In the genomic region with DNA sequence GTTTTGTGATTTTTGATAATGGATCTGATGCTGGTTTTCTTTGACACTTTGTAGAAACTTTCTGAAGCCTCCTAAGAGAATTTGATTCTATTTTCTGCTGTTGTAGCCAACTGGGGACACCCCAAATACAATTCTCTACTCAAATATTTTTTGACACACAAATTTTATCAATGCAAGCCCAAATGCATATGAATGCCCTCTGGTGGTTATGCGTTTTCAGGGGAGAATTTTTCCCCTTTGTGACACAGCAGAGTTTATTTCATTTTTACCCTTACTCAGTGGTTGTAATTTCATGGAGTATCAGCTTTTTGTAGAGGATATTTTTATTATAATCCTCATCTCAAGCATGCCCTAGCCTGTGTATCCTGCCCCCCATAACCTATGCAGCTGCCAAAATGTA, we compare ENCODE assay signal across 14 cellular contexts. TPM values are rescaled to one million over a fixed set of nuclear protein-coding genes. Genes with fewer than 3 reads are reported as not detected.
DNase-seq lines count a peak whose midpoint lies in the region; TF ChIP-seq lines count a peak whose summit lies in the region.
"Had no signal": no experiment of that assay in that cellular context is flagged by ENCODE, and none has a peak within 500 bp of the region (broad histone marks: within the 10 kb centered on the region; RNA-seq: fewer than 3 reads in every experiment).

No MANE protein-coding gene starts in this region.

- H3K27ac Mint-ChIP-seq in CD8-positive, alpha-beta memory T cell = no peak overlapping the region
- H3K27ac Mint-ChIP-seq: activated naive CD4-positive, alpha-beta T cell treated with anti-CD3 and anti-CD28 coated beads, Interleukin-2, amount 50 U/mL, for 24 hours had no signal

- CTCF ChIA-PET in A673 (lab: Charles Lee) (no interaction called here), PC-9 (lab: Charles Lee) (no interaction called here)
- CTCF ChIA-PET in CD8-positive, alpha-beta memory T cell (lab: Charles Lee) = interaction anchor here (1.1 kb wide), 1 partner anchor 24 kb away, joined by 3 read pairs; no protein-coding TSS in a partner anchor

- no peaks in the 10 kb centered on the region for H3K36me3 ChIP-seq in A673 (ENCODE audit: insufficient read depth, low read length, poor library complexity, severe bottlenecking)
- H3K36me3 ChIP-seq in PC-9 (ENCODE audit: low read depth) = no peaks in the 10 kb centered on the region
- no peaks in the 10 kb centered on the region for H3K36me3 ChIP-seq in CD8-positive, alpha-beta memory T cell (ENCODE audit: insufficient read depth, low read length)

- BruUV-seq in A673 (replicated peaks; lab: Mats Ljungman, UMichigan) (no TSS peak), PC-9 (replicated peaks; lab: Mats Ljungman, UMichigan) (no TSS peak)

- H3K4me3 Mint-ChIP-seq in CD8-positive, alpha-beta memory T cell = no peak overlapping the region
- H3K4me3 Mint-ChIP-seq: activated naive CD4-positive, alpha-beta T cell treated with anti-CD3 and anti-CD28 coated beads, Interleukin-2, amount 50 U/mL, for 24 hours had no signal

- H3K4me2 ChIP-seq in PC-9 = no peak overlapping the region

- H3F3A ChIP-seq in PC-9 (ENCODE audit: insufficient read depth, low read depth) = peaks cover 2% of the 10 kb centered on the region; the same call in 1 of the 2 replicates

- H3K4me3 ChIP-seq in A673 (ENCODE audit: low read depth, low read length, poor library complexity, severe bottlenecking) (no peak overlapping the region), PC-9 (no peak overlapping the region)
- H3K4me3 ChIP-seq in CD8-positive, alpha-beta memory T cell (ENCODE audit: low read length) = no peak overlapping the region
- H3K4me3 ChIP-seq: testis had no signal

- no peaks in the 10 kb centered on the region for H3K4me1 Mint-ChIP-seq in CD8-positive, alpha-beta memory T cell
- H3K4me1 Mint-ChIP-seq: activated naive CD4-positive, alpha-beta T cell treated with anti-CD3 and anti-CD28 coated beads, Interleukin-2, amount 50 U/mL, for 24 hours had no signal

- H3K27ac ChIP-seq in A673 (ENCODE audit: low read depth, low read length, poor library complexity, severe bottlenecking) (no peak overlapping the region), PC-9 (no peak overlapping the region)
- no peak overlapping the region for H3K27ac ChIP-seq in CD8-positive, alpha-beta memory T cell (ENCODE audit: low read depth, low read length)
- H3K27ac ChIP-seq: testis had no signal

- H3K9me2 ChIP-seq in PC-9 (ENCODE audit: insufficient read depth) = no peaks in the 10 kb centered on the region

- peaks cover 0 to 5% (median 2%) of the 10 kb centered on the region in 5 donors for H3K9me3 Mint-ChIP-seq in CD8-positive, alpha-beta memory T cell
- H3K9me3 Mint-ChIP-seq: activated naive CD4-positive, alpha-beta T cell treated with anti-CD3 and anti-CD28 coated beads, Interleukin-2, amount 50 U/mL, for 24 hours had no signal

- H3K27me3 ChIP-seq in A673 (replicated peaks; ENCODE audit: insufficient read depth, low read depth, low read length, poor library complexity) (no peaks in the 10 kb centered on the region), PC-9 (ENCODE audit: insufficient read depth, low read depth) (no peaks in the 10 kb centered on the region)
- no peaks in the 10 kb centered on the region for H3K27me3 ChIP-seq in CD8-positive, alpha-beta memory T cell (ENCODE audit: insufficient read depth, low read length, poor library complexity, severe bottlenecking)
- H3K27me3 ChIP-seq: testis had no signal

- DNase-seq in A673 (ENCODE audit: low spot score) (no peak), PC-9 (peak in 1 of 2 experiments; percentile 32), fibroblast of peridontal ligament (ENCODE audit: extremely low read depth) (peak; percentile 35), GOT3 (lab: John Stamatoyannopoulos, UW) (no peak), OCI-M2 (lab: John Stamatoyannopoulos, UW; ENCODE audit: unreplicated experiment) (no peak), activated gamma-delta T cell treated with Interleukin-2 at 50 U/mL for 16 hours (no peak)
- DNase-seq in CD8-positive, alpha-beta memory T cell = no peak
- DNase-seq: C1 segment of cervical spinal cord, hippocampal formation, NCI-H510A treated with DMSO at 0.1 percent for 48 hours, T-helper 1 cell, testis had no signal

- intact Hi-C loops in A673 (cut with micrococcal nuclease; ENCODE audit: unreplicated experiment) = loop anchor here (5.0 kb wide), 1 partner anchor 121 kb away; no protein-coding TSS in a partner anchor
- intact Hi-C loops in PC-9 (cut with micrococcal nuclease; ENCODE audit: unreplicated experiment) = no loop called here

- POLR2A ChIA-PET in A673 (lab: Charles Lee; ENCODE audit: low non-redundant PET) (no interaction called here), PC-9 (lab: Charles Lee; ENCODE audit: unreplicated experiment) (no interaction called here)
- POLR2A ChIA-PET in CD8-positive, alpha-beta memory T cell (lab: Charles Lee) = no interaction called here

- no peaks in the 10 kb centered on the region for H4K20me1 ChIP-seq in PC-9 (ENCODE audit: insufficient read depth)

- TF ChIP-seq CTCF in A673 (conservative IDR thresholded peaks at IDR 0.05; ENCODE audit: low read depth, low read length) = peak; percentile 45; the same call in 1 of the 2 replicates
- peak; percentile 24 for TF ChIP-seq CTCF in GM12873 (IDR thresholded peaks at IDR 0.05; ENCODE audit: insufficient read depth, low read depth, low read length, missing control alignments)
- peak; percentile 56 for TF ChIP-seq CTCF in PC-9 (conservative IDR thresholded peaks at IDR 0.05)

- no peaks in the 10 kb centered on the region for H3K36me3 Mint-ChIP-seq in CD8-positive, alpha-beta memory T cell
- H3K36me3 Mint-ChIP-seq: activated naive CD4-positive, alpha-beta T cell treated with anti-CD3 and anti-CD28 coated beads, Interleukin-2, amount 50 U/mL, for 24 hours had no signal

- H3K4me1 ChIP-seq in A673 (ENCODE audit: insufficient read depth, low read length, poor library complexity, severe bottlenecking) (no peaks in the 10 kb centered on the region), PC-9 (replicated peaks; ENCODE audit: insufficient read depth) (no peaks in the 10 kb centered on the region)
- no peaks in the 10 kb centered on the region for H3K4me1 ChIP-seq in CD8-positive, alpha-beta memory T cell (ENCODE audit: insufficient read depth, low read length)
- H3K4me1 ChIP-seq: testis had no signal

- no peaks in the 10 kb centered on the region for H3K79me2 ChIP-seq in PC-9 (ENCODE audit: low read depth)

- H2AFZ ChIP-seq in PC-9 = no peak overlapping the region

- H3K9me3 ChIP-seq in A673 (ENCODE audit: low read depth, low read length, poor library complexity, severe bottlenecking) = no peaks in the 10 kb centered on the region
- no peaks in the 10 kb centered on the region for H3K9me3 ChIP-seq in PC-9 (ENCODE audit: insufficient read depth, low read depth)
- no peaks in the 10 kb centered on the region for H3K9me3 ChIP-seq in CD8-positive, alpha-beta memory T cell (ENCODE audit: low read length)
- H3K9me3 ChIP-seq: testis had no signal

- no peaks in the 10 kb centered on the region for H3K27me3 Mint-ChIP-seq in CD8-positive, alpha-beta memory T cell
- H3K27me3 Mint-ChIP-seq: activated naive CD4-positive, alpha-beta T cell treated with anti-CD3 and anti-CD28 coated beads, Interleukin-2, amount 50 U/mL, for 24 hours had no signal

RNA-seq across cellular contexts. Expression of gene MTMR2, which starts 44.7 kb away (rescaled TPM):
- total RNA-seq in A673 (2021) = 52.4 and 58.6 TPM in 2 replicates
- total RNA-seq in PC-9 (2021) = 41.6 and 60.7 TPM in 2 replicates
- total RNA-seq in CD8-positive, alpha-beta memory T cell = 10 to 100 TPM; 46.4 to 50.1 TPM
- polyA plus RNA-seq in CD8-positive, alpha-beta memory T cell = 17.2 TPM
